In the genomic region with DNA sequence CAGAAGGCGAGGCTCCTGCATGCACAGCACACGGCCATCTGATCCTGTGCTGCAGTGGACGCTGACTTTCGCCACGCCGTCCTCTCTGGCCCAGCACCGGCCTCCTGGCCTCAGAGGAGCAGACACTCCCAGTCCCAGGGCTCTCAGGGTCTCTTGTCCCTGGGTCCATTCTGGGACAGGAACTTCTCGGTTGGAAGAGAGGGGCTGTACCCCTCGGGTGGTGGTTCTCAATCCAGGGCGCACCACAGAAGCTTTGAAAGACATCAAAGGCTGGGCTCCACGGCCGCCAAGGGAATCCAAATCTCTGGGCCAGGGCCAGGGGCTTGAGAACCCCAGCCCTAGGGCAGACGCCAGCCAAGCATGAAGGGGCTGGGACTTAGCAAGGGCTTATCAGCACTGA, we compare ENCODE assay signal across 11 cellular contexts.
"Had no signal": no experiment of that assay in that cellular context is flagged by ENCODE, and none has a peak within 500 bp of the region (broad histone marks: within the 10 kb centered on the region; RNA-seq: fewer than 3 reads in every experiment).

No MANE protein-coding gene starts in this region.

- H3K27ac ChIP-seq: neutrophil had no signal

- H3K4me3 ChIP-seq: adrenal gland, esophagus squamous epithelium, thoracic aorta had no signal

- DNase-seq: activated CD4-positive, CD25-positive, alpha-beta regulatory T cell treated with anti-CD3 and anti-CD28 coated beads, Interleukin-2, amount 50 U/mL, for 72 hours; activated naive CD4-positive, alpha-beta T cell treated with anti-CD3 and anti-CD28 coated beads, Interleukin-2, amount 50 U/mL, for 16 hours; activated T-cell treated with anti-CD3 and anti-CD28 coated beads, Interleukin-2, amount 50 U/mL, for 1 hour; esophagus squamous epithelium; hippocampal formation; stimulated activated CD4-positive, alpha-beta T cell treated with anti-CD3 and anti-CD28 coated beads, Interleukin-12 subunit alpha, Interleukin-12 subunit beta, amount 100 ng/mL, for 4 hours; stimulated activated CD4-positive, alpha-beta T cell treated with anti-CD3 and anti-CD28 coated beads, Interleukin-2, amount 100 ng/mL, for 24 hours; SW 1271 had no signal
